In genomic region chr13:28707629-28708427, GRCh38 we compare ENCODE assay signal across 8 cellular contexts. TPM values are rescaled to one million over a fixed set of nuclear protein-coding genes. Genes with fewer than 3 reads are reported as not detected.
A peak's percentile ranks its signal among the peaks of the same experiment; 100 is the strongest.
DNase-seq lines count a peak whose midpoint lies in the region; ATAC-seq, FAIRE-seq and TF ChIP-seq lines count a peak whose summit lies in the region.

No MANE protein-coding gene starts in this region.

- TF ChIP-seq RAD21 in A549 (conservative IDR thresholded peaks at IDR 0.05 in 1 of 2, IDR thresholded peaks at IDR 0.05 in 1 of 2): no peak

- no peak for TF ChIP-seq EP300 in A549 (IDR thresholded peaks at IDR 0.05)

- FAIRE-seq in A549 (lab: Jason Lieb, UNC): no peak

- BruUV-seq in OCI-LY7 (replicated peaks; lab: Mats Ljungman, UMichigan): no TSS peak

- intact Hi-C loops in OCI-LY7 (cut with micrococcal nuclease; ENCODE audit: unreplicated experiment): no loop called here

- no peak for DNase-seq in A549 (ENCODE audit: low read depth in 1 of 2, low spot score in 1 of 2)
- DNase-seq in OCI-LY7 (ENCODE audit: low spot score): peak; percentile 7
- DNase-seq in fibroblast of villous mesenchyme (ENCODE audit: low read depth): peak; percentile 96
- DNase-seq in mucosa of gallbladder (ENCODE audit: low spot score): no peak
- no peak for DNase-seq in NCI-H2081 treated with DMSO at 0.1 percent for 48 hours (lab: John Stamatoyannopoulos, UW)
- no peak for DNase-seq in NCI-H2171 (lab: John Stamatoyannopoulos, UW)

- H3K4me3 ChIP-seq in A549: no peak overlapping the region
- no peak overlapping the region for H3K4me3 ChIP-seq in OCI-LY7 (ENCODE audit: low read depth, low read length, poor library complexity, severe bottlenecking)
- no peak overlapping the region for H3K4me3 ChIP-seq in fibroblast of villous mesenchyme (ENCODE audit: low read depth, low read length)

- no peaks in the 10 kb centered on the region for H3K36me3 ChIP-seq in OCI-LY7 (ENCODE audit: insufficient read depth, low read length)

- no peak for TF ChIP-seq POLR2A in A549 (IDR thresholded peaks at IDR 0.05; ENCODE audit: low read length)

- 0 out of 2 replicates have a peak, but pooled peaks cover 3% of the 10 kb centered on the region for H3K9me2 ChIP-seq in OCI-LY7 (ENCODE audit: insufficient read depth, low read length)

- H3K4me2 ChIP-seq in A549 (no peak overlapping the region), OCI-LY7 (ENCODE audit: low read length) (0 out of 2 replicates have a peak overlapping the region, but pooled peaks have one; percentile 1)

- CTCF ChIA-PET in A549 (lab: Yijun Ruan, JAX): interaction anchor here (1.2 kb wide), 1 partner anchor 10 kb away, joined by 3 read pairs; no protein-coding TSS in a partner anchor
- CTCF ChIA-PET in OCI-LY7 (lab: Charles Lee; ENCODE audit: unreplicated experiment): no interaction called here

- H4K20me1 ChIP-seq in OCI-LY7 (ENCODE audit: insufficient read depth, low read length): no peaks in the 10 kb centered on the region

- H3K4me1 ChIP-seq in A549 (peaks cover 11% of the 10 kb centered on the region; the same call in 2 of the 3 replicates), OCI-LY7 (ENCODE audit: insufficient read depth, low read length, poor library complexity, severe bottlenecking) (peaks cover 6% of the 10 kb centered on the region)

- H3K9me3 ChIP-seq in A549 (no peaks in the 10 kb centered on the region), OCI-LY7 (ENCODE audit: low read length) (no peaks in the 10 kb centered on the region)

- H2AFZ ChIP-seq in OCI-LY7 (ENCODE audit: low read length): no peak overlapping the region

- ATAC-seq in A549: no peak
- peak; percentile 100 for ATAC-seq in GM18517 (IDR thresholded peaks at IDR 0.05; ENCODE audit: unreplicated experiment)
- ATAC-seq in HG02884 (IDR thresholded peaks at IDR 0.05; ENCODE audit: unreplicated experiment): peak; percentile 99

- WGBS in A549 (ENCODE audit: missing lambda C conversion rate): 94% methylated on average over 5 of the region's 5 CpGs

- no peak overlapping the region for H3K27ac ChIP-seq in A549
- no peak overlapping the region for H3K27ac ChIP-seq in OCI-LY7 (ENCODE audit: low read depth, low read length, poor library complexity, severe bottlenecking)

- no peak for TF ChIP-seq CTCF in A549 (IDR thresholded peaks at IDR 0.05)
- no peak for TF ChIP-seq CTCF in OCI-LY7 (conservative IDR thresholded peaks at IDR 0.05; ENCODE audit: low read length)
- no peak for TF ChIP-seq CTCF in fibroblast of villous mesenchyme (IDR thresholded peaks at IDR 0.05; ENCODE audit: insufficient read depth, low read depth, low read length)

- POLR2A ChIA-PET in A549 (lab: Yijun Ruan, JAX): no interaction called here
- POLR2A ChIA-PET in OCI-LY7 (lab: Charles Lee): interaction anchor here (0.6 kb wide), 1 partner anchor 17 kb away, joined by 3 read pairs; no protein-coding TSS in a partner anchor

- H3K79me2 ChIP-seq in OCI-LY7 (ENCODE audit: insufficient read depth, low read depth, low read length): no peaks in the 10 kb centered on the region

TF ChIP-seq in A549, 52 proteins besides CTCF, POLR2A, EP300 and RAD21:
- TF ChIP-seq CBX2 (IDR thresholded peaks at IDR 0.05; ENCODE audit: borderline replicate concordance, low read depth) (no peak), MAFK (IDR thresholded peaks at IDR 0.05; ENCODE audit: partially characterized antibody) (peak; percentile 6), SREBF2 (IDR thresholded peaks at IDR 0.05) (no peak)

RNA-seq across cellular contexts. Expression of gene SLC46A3, which starts 10.9 kb away (rescaled TPM):
- polyA plus RNA-seq in A549 (2011; rRNA removed) (6.0 and 6.8 TPM in 2 replicates), A549 (2017; fragmentation: RNase III; extraction: RNeasy Plus Mini Kit Qiagen cat#74134 plus additional on column Dnase treatment) (2.0 to 2.5 TPM (median 2.1 TPM) in 3 replicates)
- 1.3 and 1.9 TPM in 2 replicates for polyA plus RNA-seq in A549 (2012; cell fraction: cytosol; rRNA removed)
- polyA plus RNA-seq in A549 (2012; cell fraction: nucleus; rRNA removed): 2.0 and 2.5 TPM in 2 replicates
- polyA minus RNA-seq in A549 (2011; rRNA and poly(A)+ RNA removed): 2.4 and 2.5 TPM in 2 replicates
- total RNA-seq in OCI-LY7 (2014; rRNA removed; shearing (Covaris generic)): 3.8 and 4.3 TPM in 2 replicates
- total RNA-seq in OCI-LY7 (2022) (10.2 and 11.7 TPM in 2 replicates), fibroblast of villous mesenchyme (2.9 and 4.7 TPM in 2 replicates), mucosa of gallbladder (59.3 TPM)

RNA-seq across cellular contexts. Expression of gene POMP, which starts 48.9 kb away (rescaled TPM):
- polyA plus RNA-seq in A549 (2011; rRNA removed) (74.9 and 111 TPM in 2 replicates), A549 (2017; fragmentation: RNase III; extraction: RNeasy Plus Mini Kit Qiagen cat#74134 plus additional on column Dnase treatment) (99.0 to 112 TPM (median 105 TPM) in 3 replicates)
- 23.7 and 27.8 TPM in 2 replicates for polyA plus RNA-seq in A549 (2012; cell fraction: cytosol; rRNA removed)
- polyA plus RNA-seq in A549 (2012; cell fraction: nucleus; rRNA removed): 5.5 and 9.4 TPM in 2 replicates
- polyA minus RNA-seq in A549 (2011; rRNA and poly(A)+ RNA removed): 17.5 and 18.1 TPM in 2 replicates
- total RNA-seq in OCI-LY7 (2014; rRNA removed; shearing (Covaris generic)): 46.6 and 46.7 TPM in 2 replicates
- total RNA-seq in OCI-LY7 (2022) (61.9 and 79.0 TPM in 2 replicates), fibroblast of villous mesenchyme (107 and 108 TPM in 2 replicates), mucosa of gallbladder (52.3 TPM)

Comparison
In these comparisons a context has a peak if more than half of its experiments do, and no peak if none do; other contexts are left out.
1. ATAC-seq: peak in GM18517 (single experiment) and HG02884 (single experiment); none in A549 (0 of 2).
2. DNase-seq: peak in OCI-LY7 (single experiment) and fibroblast of villous mesenchyme (single experiment); none in A549 (0 of 2), mucosa of gallbladder (single experiment), NCI-H2081 treated with DMSO at 0.1 percent for 48 hours (single experiment) and NCI-H2171 (single experiment).